ENCODE assay signal across 21 cellular contexts in genomic region chr3:111954228-111954990, GRCh38. TPM values are rescaled to one million over a fixed set of nuclear protein-coding genes. Genes with fewer than 3 reads are reported as not detected.
A peak's percentile ranks its signal among the peaks of the same experiment; 100 is the strongest.
DNase-seq lines count a peak whose midpoint lies in the region; ATAC-seq and TF ChIP-seq lines count a peak whose summit lies in the region.
"Had no signal": no experiment of that assay in that cellular context is flagged by ENCODE, and none has a peak within 500 bp of the region (broad histone marks: within the 10 kb centered on the region; RNA-seq: fewer than 3 reads in every experiment).

No MANE protein-coding gene starts in this region.

- H3K27me3 ChIP-seq in CD4-positive, alpha-beta T cell (ENCODE audit: control insufficient read depth, insufficient read depth, low read length), result no peaks in the 10 kb centered on the region
- H3K27me3 ChIP-seq: BLaER1 treated with 17β-estradiol and CSF1 and Interleukin-3, amounts not matched to agents 10 nM and 100 nM; cardiac muscle cell; heart left ventricle had no signal

- H3K9me3 Mint-ChIP-seq in CD4-positive, alpha-beta T cell, result no peaks in the 10 kb centered on the region
- H3K9me3 Mint-ChIP-seq: activated naive CD8-positive, alpha-beta T cell treated with anti-CD3 and anti-CD28 coated beads, Interleukin-2, amount 50 U/mL, for 24 hours had no signal

- no peaks in the 10 kb centered on the region for H3K36me3 Mint-ChIP-seq in CD4-positive, alpha-beta T cell (ENCODE audit: low read depth)

- no peak for TF ChIP-seq CTCF in CD4-positive, alpha-beta T cell (IDR thresholded peaks at IDR 0.05)

- CTCF ChIA-PET in CD4-positive, alpha-beta T cell (lab: Charles Lee), result interaction anchor here (1.0 to 2.0 kb wide), 2 partner anchors 13 to 59 kb away, joined by 3 to 7 read pairs; no protein-coding TSS in a partner anchor

- H3K27me3 Mint-ChIP-seq in CD4-positive, alpha-beta T cell, result no peaks in the 10 kb centered on the region
- H3K27me3 Mint-ChIP-seq: activated naive CD8-positive, alpha-beta T cell treated with anti-CD3 and anti-CD28 coated beads, Interleukin-2, amount 50 U/mL, for 24 hours had no signal

- no peaks in the 10 kb centered on the region for H3K4me1 Mint-ChIP-seq in CD4-positive, alpha-beta T cell (ENCODE audit: low read depth)
- H3K4me1 Mint-ChIP-seq: activated naive CD8-positive, alpha-beta T cell treated with anti-CD3 and anti-CD28 coated beads, Interleukin-2, amount 50 U/mL, for 24 hours had no signal

- peak; percentile 82 for DNase-seq in EH (ENCODE audit: low read depth)
- peak; percentile 56 for DNase-seq in M059J (ENCODE audit: low read depth)
- peak; percentile 57 for DNase-seq in brain pericyte (ENCODE audit: low read depth, low spot score)
- peak; percentile 30 to 65 for DNase-seq in lung microvascular endothelial cell (ENCODE audit: low read depth in 2 of 2)
- no peak for DNase-seq in CD4-positive, alpha-beta T cell
- no peak for DNase-seq in DMS 273 (lab: John Stamatoyannopoulos, UW; ENCODE audit: unreplicated experiment)
- no peak for DNase-seq in NCI-H1694 (lab: John Stamatoyannopoulos, UW)
- no peak for DNase-seq in NCI-H526 (lab: John Stamatoyannopoulos, UW)
- DNase-seq: activated CD4-positive, alpha-beta T cell treated with anti-CD3 and anti-CD28 coated beads for 48 hours; activated effector memory CD4-positive, alpha-beta T cell treated with Interleukin-2 at 50 U/mL for 16 hours; activated naive CD8-positive, alpha-beta T cell treated with anti-CD3 and anti-CD28 coated beads, Interleukin-2, amount 50 U/mL, for 24 hours; HCEC 1CT; heart left ventricle; left ventricle myocardium inferior; mucosa of descending colon; NCI-H2081 treated with DMSO at 0.1 percent for 48 hours; NCI-H510A treated with DMSO at 0.1 percent for 48 hours had no signal

- H3K27ac ChIP-seq in CD4-positive, alpha-beta T cell (ENCODE audit: low read depth, low read length), result no peak overlapping the region
- H3K27ac ChIP-seq: BLaER1 treated with 17β-estradiol and CSF1 and Interleukin-3, amounts not matched to agents 10 nM and 100 nM; cardiac muscle cell; left ventricle myocardium inferior had no signal

- intact Hi-C loops in CD4-positive, alpha-beta T cell (cut with DNase I, micrococcal nuclease), result no loop called here

- H3K27ac Mint-ChIP-seq in CD4-positive, alpha-beta T cell, result no peak overlapping the region
- H3K27ac Mint-ChIP-seq: activated naive CD8-positive, alpha-beta T cell treated with anti-CD3 and anti-CD28 coated beads, Interleukin-2, amount 50 U/mL, for 24 hours had no signal

- no peak for ATAC-seq in CD4-positive, alpha-beta T cell (ENCODE audit: poor library complexity)
- ATAC-seq: activated naive CD8-positive, alpha-beta T cell treated with anti-CD3 and anti-CD28 coated beads, Interleukin-2, amount 50 U/mL, for 24 hours; esophagus mucosa; GM12878; heart left ventricle; mucosa of descending colon had no signal

- no peak overlapping the region for H3K4me3 Mint-ChIP-seq in CD4-positive, alpha-beta T cell
- H3K4me3 Mint-ChIP-seq: activated naive CD8-positive, alpha-beta T cell treated with anti-CD3 and anti-CD28 coated beads, Interleukin-2, amount 50 U/mL, for 24 hours had no signal

- H3K9me3 ChIP-seq in CD4-positive, alpha-beta T cell (ENCODE audit: control insufficient read depth, low read length), result no peaks in the 10 kb centered on the region
- H3K9me3 ChIP-seq: BLaER1 treated with 17β-estradiol and CSF1 and Interleukin-3, amounts not matched to agents 10 nM and 100 nM; heart left ventricle; left ventricle myocardium inferior; mucosa of descending colon had no signal

- POLR2A ChIA-PET in CD4-positive, alpha-beta T cell (lab: Charles Lee), result no interaction called here

RNA-seq across cellular contexts. Expression of gene ABHD10, which starts 24.4 kb away (rescaled TPM):
- total RNA-seq in M059J (2014; rRNA removed; shearing (Covaris generic)), result 43.9 and 71.9 TPM in 2 replicates
- 18.3 TPM in 2 replicates for total RNA-seq in lung microvascular endothelial cell
- 10 to 100 TPM; 28.2 to 32.5 TPM for total RNA-seq in CD4-positive, alpha-beta T cell

RNA-seq across cellular contexts. Expression of gene TAGLN3, which starts 44.3 kb away (rescaled TPM):
- total RNA-seq in M059J (2014; rRNA removed; shearing (Covaris generic)), result 1.6 and 3.2 TPM in 2 replicates
- total RNA-seq in lung microvascular endothelial cell, result not detected in 2 replicates
- total RNA-seq in CD4-positive, alpha-beta T cell, result under 1 TPM in 1 of 2 experiments, not detected in 1; 0.28 TPM
- total RNA-seq: esophagus mucosa had no signal

Comparison
In these comparisons a context has a peak if more than half of its experiments do, and no peak if none do; other contexts are left out.
1. DNase-seq: peak in EH (single experiment), M059J (single experiment), brain pericyte (single experiment) and lung microvascular endothelial cell (2 of 2); none in CD4-positive, alpha-beta T cell (0 of 10), DMS 273 (single experiment), NCI-H1694 (single experiment) and NCI-H526 (0 of 2).